In the genomic region with DNA sequence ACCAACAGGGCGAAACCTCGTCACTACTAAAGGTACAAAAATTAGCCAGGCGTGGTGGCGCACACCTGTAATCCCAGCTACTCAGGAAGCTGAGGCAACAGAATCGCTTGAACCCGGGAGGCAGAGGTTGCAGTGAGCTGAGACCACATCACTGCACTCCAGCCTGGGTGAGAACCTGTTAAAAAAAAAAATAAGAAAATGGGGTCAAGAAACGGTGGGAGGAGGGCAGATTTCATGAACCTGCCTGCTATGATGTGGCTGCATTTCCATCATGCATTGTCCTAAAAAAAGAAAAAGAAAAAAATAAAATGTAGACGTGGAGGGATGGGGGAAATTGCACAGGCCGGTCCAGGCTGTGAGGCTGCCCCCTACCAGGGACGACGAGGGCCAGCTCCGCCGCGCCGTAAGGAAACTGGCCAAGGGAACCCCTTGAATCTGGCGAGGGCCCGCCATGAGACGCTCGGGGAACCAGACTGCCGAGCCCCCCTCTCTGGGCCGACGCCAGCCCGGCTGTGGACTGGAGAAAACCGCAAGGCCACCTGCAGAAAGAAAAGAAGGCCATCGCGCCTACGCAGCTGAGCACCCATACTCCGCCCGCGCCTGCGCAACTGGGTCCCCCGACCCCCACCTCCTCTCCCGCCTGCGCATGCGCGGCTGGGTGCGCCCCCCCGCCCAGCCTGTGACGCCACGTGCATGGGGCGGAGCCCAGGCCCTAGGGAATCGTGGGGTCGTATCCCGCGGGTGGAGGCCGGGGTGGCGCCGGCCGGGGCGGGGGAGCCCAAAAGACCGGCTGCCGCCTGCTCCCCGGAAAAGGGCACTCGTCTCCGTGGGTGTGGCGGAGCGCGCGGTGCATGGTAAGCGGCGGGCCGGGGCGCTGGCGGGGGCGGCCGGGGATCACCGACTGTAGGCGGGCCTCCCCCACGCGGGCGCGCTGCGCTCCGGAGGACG, we compare ENCODE assay signal across 1 cellular context.
A peak's percentile ranks its signal among the peaks of the same experiment; 100 is the strongest.
TF ChIP-seq lines count a peak whose summit lies in the region.

ENTPD6 (plus strand) TSS at position 699 of the 948 bp plus-strand sequence. CDS start 10,825 bp downstream, outside the sequence.

TF ChIP-seq in HEK293, 187 proteins besides CTCF, POLR2A, EP300 and RAD21 (continued from another document):
- TF ChIP-seq ZNF184 (tag by site-specific recombination; IDR thresholded peaks at IDR 0.05) (0 out of 2 replicates have a peak, but pooled peaks have one; percentile 29), ZNF335 (tag by site-specific recombination; conservative IDR thresholded peaks at IDR 0.05) (peak; percentile 49), ZNF629 (tag by site-specific recombination; IDR thresholded peaks at IDR 0.05) (peak; percentile 78), YY2 (tag by site-specific recombination; IDR thresholded peaks at IDR 0.05) (no peak), ZFP41 (tag by site-specific recombination; IDR thresholded peaks at IDR 0.05; ENCODE audit: borderline replicate concordance) (no peak), ZNF501 (tag by site-specific recombination; IDR thresholded peaks at IDR 0.05) (0 out of 2 replicates have a peak, but pooled peaks have one; percentile 32), ZNF391 (tag by site-specific recombination; IDR thresholded peaks at IDR 0.05; ENCODE audit: borderline replicate concordance, low read depth) (peak; percentile 59; the same call in 1 of the 2 replicates), SP7 (tag by site-specific recombination; IDR thresholded peaks at IDR 0.05) (peak; percentile 16; the same call in 1 of the 2 replicates), ZBTB48 (tag by site-specific recombination; IDR thresholded peaks at IDR 0.05) (0 out of 2 replicates have a peak, but pooled peaks have one; percentile 65), KLF16 (tag by site-specific recombination; IDR thresholded peaks at IDR 0.05) (peak; percentile 51; the same call in 1 of the 2 replicates), ZIC2 (tag by site-specific recombination; IDR thresholded peaks at IDR 0.05) (no peak), ZNF223 (tag by site-specific recombination; IDR thresholded peaks at IDR 0.05) (peak; percentile 34; the same call in 1 of the 2 replicates), KLF10 (tag by site-specific recombination; IDR thresholded peaks at IDR 0.05) (peak; percentile 68; the same call in 1 of the 2 replicates), SP3 (tag by site-specific recombination; IDR thresholded peaks at IDR 0.05) (peak; percentile 61), ZNF398 (tag by site-specific recombination; IDR thresholded peaks at IDR 0.05) (0 out of 2 replicates have a peak, but pooled peaks have one; percentile 11), ZBTB26 (tag by site-specific recombination; optimal IDR thresholded peaks at IDR 0.05) (peak; percentile 72), ZNF510 (tag by site-specific recombination; IDR thresholded peaks at IDR 0.05; ENCODE audit: insufficient replicate concordance) (no peak), ZBTB8A (tag by site-specific recombination; IDR thresholded peaks at IDR 0.05) (peak; percentile 91)
- TF ChIP-seq, protein P1, sequence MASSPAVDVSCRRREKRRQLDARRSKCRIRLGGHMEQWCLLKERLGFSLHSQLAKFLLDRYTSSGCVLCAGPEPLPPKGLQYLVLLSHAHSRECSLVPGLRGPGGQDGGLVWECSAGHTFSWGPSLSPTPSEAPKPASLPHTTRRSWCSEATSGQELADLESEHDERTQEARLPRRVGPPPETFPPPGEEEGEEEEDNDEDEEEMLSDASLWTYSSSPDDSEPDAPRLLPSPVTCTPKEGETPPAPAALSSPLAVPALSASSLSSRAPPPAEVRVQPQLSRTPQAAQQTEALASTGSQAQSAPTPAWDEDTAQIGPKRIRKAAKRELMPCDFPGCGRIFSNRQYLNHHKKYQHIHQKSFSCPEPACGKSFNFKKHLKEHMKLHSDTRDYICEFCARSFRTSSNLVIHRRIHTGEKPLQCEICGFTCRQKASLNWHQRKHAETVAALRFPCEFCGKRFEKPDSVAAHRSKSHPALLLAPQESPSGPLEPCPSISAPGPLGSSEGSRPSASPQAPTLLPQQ (tag by site-specific recombination; IDR thresholded peaks at IDR 0.05) = peak; percentile 79; the same call in 1 of the 2 replicates
- TF ChIP-seq, protein P2, sequence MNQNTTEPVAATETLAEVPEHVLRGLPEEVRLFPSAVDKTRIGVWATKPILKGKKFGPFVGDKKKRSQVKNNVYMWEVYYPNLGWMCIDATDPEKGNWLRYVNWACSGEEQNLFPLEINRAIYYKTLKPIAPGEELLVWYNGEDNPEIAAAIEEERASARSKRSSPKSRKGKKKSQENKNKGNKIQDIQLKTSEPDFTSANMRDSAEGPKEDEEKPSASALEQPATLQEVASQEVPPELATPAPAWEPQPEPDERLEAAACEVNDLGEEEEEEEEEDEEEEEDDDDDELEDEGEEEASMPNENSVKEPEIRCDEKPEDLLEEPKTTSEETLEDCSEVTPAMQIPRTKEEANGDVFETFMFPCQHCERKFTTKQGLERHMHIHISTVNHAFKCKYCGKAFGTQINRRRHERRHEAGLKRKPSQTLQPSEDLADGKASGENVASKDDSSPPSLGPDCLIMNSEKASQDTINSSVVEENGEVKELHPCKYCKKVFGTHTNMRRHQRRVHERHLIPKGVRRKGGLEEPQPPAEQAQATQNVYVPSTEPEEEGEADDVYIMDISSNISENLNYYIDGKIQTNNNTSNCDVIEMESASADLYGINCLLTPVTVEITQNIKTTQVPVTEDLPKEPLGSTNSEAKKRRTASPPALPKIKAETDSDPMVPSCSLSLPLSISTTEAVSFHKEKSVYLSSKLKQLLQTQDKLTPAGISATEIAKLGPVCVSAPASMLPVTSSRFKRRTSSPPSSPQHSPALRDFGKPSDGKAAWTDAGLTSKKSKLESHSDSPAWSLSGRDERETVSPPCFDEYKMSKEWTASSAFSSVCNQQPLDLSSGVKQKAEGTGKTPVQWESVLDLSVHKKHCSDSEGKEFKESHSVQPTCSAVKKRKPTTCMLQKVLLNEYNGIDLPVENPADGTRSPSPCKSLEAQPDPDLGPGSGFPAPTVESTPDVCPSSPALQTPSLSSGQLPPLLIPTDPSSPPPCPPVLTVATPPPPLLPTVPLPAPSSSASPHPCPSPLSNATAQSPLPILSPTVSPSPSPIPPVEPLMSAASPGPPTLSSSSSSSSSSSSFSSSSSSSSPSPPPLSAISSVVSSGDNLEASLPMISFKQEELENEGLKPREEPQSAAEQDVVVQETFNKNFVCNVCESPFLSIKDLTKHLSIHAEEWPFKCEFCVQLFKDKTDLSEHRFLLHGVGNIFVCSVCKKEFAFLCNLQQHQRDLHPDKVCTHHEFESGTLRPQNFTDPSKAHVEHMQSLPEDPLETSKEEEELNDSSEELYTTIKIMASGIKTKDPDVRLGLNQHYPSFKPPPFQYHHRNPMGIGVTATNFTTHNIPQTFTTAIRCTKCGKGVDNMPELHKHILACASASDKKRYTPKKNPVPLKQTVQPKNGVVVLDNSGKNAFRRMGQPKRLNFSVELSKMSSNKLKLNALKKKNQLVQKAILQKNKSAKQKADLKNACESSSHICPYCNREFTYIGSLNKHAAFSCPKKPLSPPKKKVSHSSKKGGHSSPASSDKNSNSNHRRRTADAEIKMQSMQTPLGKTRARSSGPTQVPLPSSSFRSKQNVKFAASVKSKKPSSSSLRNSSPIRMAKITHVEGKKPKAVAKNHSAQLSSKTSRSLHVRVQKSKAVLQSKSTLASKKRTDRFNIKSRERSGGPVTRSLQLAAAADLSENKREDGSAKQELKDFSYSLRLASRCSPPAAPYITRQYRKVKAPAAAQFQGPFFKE (tag by site-specific recombination; IDR thresholded peaks at IDR 0.05; ENCODE audit: borderline replicate concordance) = no peak
- TF ChIP-seq, protein P3, sequence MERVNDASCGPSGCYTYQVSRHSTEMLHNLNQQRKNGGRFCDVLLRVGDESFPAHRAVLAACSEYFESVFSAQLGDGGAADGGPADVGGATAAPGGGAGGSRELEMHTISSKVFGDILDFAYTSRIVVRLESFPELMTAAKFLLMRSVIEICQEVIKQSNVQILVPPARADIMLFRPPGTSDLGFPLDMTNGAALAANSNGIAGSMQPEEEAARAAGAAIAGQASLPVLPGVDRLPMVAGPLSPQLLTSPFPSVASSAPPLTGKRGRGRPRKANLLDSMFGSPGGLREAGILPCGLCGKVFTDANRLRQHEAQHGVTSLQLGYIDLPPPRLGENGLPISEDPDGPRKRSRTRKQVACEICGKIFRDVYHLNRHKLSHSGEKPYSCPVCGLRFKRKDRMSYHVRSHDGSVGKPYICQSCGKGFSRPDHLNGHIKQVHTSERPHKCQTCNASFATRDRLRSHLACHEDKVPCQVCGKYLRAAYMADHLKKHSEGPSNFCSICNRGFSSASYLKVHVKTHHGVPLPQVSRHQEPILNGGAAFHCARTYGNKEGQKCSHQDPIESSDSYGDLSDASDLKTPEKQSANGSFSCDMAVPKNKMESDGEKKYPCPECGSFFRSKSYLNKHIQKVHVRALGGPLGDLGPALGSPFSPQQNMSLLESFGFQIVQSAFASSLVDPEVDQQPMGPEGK (tag by site-specific recombination; IDR thresholded peaks at IDR 0.05) = peak; percentile 88
- TF ChIP-seq, protein P4, sequence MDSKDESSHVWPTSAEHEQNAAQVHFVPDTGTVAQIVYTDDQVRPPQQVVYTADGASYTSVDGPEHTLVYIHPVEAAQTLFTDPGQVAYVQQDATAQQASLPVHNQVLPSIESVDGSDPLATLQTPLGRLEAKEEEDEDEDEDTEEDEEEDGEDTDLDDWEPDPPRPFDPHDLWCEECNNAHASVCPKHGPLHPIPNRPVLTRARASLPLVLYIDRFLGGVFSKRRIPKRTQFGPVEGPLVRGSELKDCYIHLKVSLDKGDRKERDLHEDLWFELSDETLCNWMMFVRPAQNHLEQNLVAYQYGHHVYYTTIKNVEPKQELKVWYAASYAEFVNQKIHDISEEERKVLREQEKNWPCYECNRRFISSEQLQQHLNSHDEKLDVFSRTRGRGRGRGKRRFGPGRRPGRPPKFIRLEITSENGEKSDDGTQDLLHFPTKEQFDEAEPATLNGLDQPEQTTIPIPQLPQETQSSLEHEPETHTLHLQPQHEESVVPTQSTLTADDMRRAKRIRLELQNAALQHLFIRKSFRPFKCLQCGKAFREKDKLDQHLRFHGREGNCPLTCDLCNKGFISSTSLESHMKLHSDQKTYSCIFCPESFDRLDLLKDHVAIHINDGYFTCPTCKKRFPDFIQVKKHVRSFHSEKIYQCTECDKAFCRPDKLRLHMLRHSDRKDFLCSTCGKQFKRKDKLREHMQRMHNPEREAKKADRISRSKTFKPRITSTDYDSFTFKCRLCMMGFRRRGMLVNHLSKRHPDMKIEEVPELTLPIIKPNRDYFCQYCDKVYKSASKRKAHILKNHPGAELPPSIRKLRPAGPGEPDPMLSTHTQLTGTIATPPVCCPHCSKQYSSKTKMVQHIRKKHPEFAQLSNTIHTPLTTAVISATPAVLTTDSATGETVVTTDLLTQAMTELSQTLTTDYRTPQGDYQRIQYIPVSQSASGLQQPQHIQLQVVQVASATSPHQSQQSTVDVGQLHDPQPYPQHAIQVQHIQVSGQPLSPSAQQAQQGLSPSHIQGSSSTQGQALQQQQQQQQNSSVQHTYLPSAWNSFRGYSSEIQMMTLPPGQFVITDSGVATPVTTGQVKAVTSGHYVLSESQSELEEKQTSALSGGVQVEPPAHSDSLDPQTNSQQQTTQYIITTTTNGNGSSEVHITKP (tag by site-specific recombination; IDR thresholded peaks at IDR 0.05) = peak; percentile 89
- TF ChIP-seq, protein P5, sequence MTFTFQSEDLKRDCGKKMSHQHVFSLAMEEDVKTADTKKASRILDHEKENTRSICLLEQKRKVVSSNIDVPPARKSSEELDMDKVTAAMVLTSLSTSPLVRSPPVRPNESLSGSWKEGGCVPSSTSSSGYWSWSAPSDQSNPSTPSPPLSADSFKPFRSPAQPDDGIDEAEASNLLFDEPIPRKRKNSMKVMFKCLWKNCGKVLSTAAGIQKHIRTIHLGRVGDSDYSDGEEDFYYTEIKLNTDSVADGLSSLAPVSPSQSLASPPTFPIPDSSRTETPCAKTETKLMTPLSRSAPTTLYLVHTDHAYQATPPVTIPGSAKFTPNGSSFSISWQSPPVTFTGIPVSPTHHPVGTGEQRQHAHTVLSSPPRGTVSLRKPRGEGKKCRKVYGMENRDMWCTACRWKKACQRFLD (tag by site-specific recombination; IDR thresholded peaks at IDR 0.05) = no peak
